ENCODE assay signal across 26 cellular contexts in the genomic region with DNA sequence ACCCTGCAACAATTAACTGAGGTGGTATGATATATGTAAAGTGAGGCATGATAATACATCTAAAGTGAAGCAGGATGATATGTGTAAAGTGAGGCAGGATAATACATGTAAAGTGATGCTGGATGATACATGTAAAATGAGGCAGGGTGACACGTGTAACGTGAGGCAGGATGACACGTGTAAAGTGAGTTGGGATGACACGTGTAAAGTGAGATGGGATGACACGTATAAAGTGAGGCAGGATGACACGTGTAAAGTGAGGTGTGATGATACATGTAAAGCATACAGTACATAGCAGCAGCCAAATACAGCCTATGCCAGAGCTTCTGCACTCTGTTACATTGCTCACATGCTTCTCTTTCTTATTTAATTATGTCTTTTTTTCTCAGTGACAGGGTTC.
"Had no signal": no experiment of that assay in that cellular context is flagged by ENCODE, and none has a peak within 500 bp of the region (broad histone marks: within the 10 kb centered on the region; RNA-seq: fewer than 3 reads in every experiment).

No MANE protein-coding gene starts in this region.

- H3K4me1 ChIP-seq: adrenal gland, body of pancreas, foreskin keratinocyte, gastrocnemius medialis had no signal

- H3K9me3 ChIP-seq: adrenal gland, body of pancreas, gastrocnemius medialis had no signal

- ATAC-seq: activated CD4-positive, alpha-beta T cell treated with anti-CD3 and anti-CD28 coated beads for 36 hours; activated CD8-positive, alpha-beta memory T cell treated with anti-CD3 and anti-CD28 coated beads, Interleukin-2, amount 10 ng/mL, durations not matched to agents 7 days and 5 days; activated CD8-positive, alpha-beta T cell treated with anti-CD3 and anti-CD28 coated beads, Interleukin-2, amount 10 ng/mL, durations not matched to agents 7 days and 5 days; activated naive CD8-positive, alpha-beta T cell treated with anti-CD3 and anti-CD28 coated beads, Interleukin-2, amount 50 U/mL, for 24 hours; body of pancreas; effector memory CD8-positive, alpha-beta T cell; foreskin keratinocyte; gastrocnemius medialis had no signal

- H3K36me3 ChIP-seq: adrenal gland, esophagus muscularis mucosa, gastrocnemius medialis had no signal

- H3K4me3 ChIP-seq: adrenal gland, body of pancreas, esophagus muscularis mucosa, gastrocnemius medialis had no signal

- H3K27me3 ChIP-seq: adrenal gland, body of pancreas, esophagus muscularis mucosa, foreskin keratinocyte had no signal

- FAIRE-seq: colon had no signal

- DNase-seq: activated CD4-positive, alpha-beta memory T cell treated with anti-CD3 and anti-CD28 coated beads for 36 hours; activated CD4-positive, alpha-beta T cell treated with anti-CD3 and anti-CD28 coated beads for 36 hours; activated CD4-positive, alpha-beta T cell treated with anti-CD3 and anti-CD28 coated beads, Interleukin-2, amount 10 ng/mL, durations not matched to agents 24 days and 14 days; activated CD4-positive, CD25-positive, alpha-beta regulatory T cell; activated CD8-positive, alpha-beta memory T cell treated with anti-CD3 and anti-CD28 coated beads, Interleukin-2, amount 10 ng/mL, durations not matched to agents 7 days and 5 days; activated CD8-positive, alpha-beta memory T cell treated with anti-CD3 and anti-CD28 coated beads, Interleukin-2, amount 50 U/mL, for 4 hours; activated CD8-positive, alpha-beta T cell treated with anti-CD3 and anti-CD28 coated beads, Interleukin-2, amount 10 ng/mL, durations not matched to agents 7 days and 5 days; activated naive CD4-positive, alpha-beta T cell treated with anti-CD3 and anti-CD28 coated beads for 36 hours; activated naive CD8-positive, alpha-beta T cell treated with anti-CD3 and anti-CD28 coated beads for 36 hours; activated naive CD8-positive, alpha-beta T cell treated with anti-CD3 and anti-CD28 coated beads, Interleukin-2, amount 50 U/mL, for 24 hours; activated T-cell treated with anti-CD3 and anti-CD28 coated beads, Interleukin-2, amount 50 U/mL, for 1 hour; activated T-cell treated with anti-CD3 and anti-CD28 coated beads, Interleukin-2, amount 50 U/mL, for 48 hours; adrenal gland; amygdala; body of pancreas; caudate nucleus; cortex of kidney; dermis blood vessel endothelial cell; effector CD4-positive, alpha-beta T cell; effector memory CD8-positive, alpha-beta T cell; erythroblast; foreskin keratinocyte; gastrocnemius medialis; T-helper 2 cell had no signal

- H3K27ac ChIP-seq: adrenal gland, body of pancreas, esophagus muscularis mucosa, foreskin keratinocyte, gastrocnemius medialis had no signal
